In genomic region chr18:29063346-29063745, GRCh38 we compare ENCODE assay signal across 19 cellular contexts.
DNase-seq lines count a peak whose midpoint lies in the region; ATAC-seq, FAIRE-seq and TF ChIP-seq lines count a peak whose summit lies in the region.
"Had no signal": no experiment of that assay in that cellular context is flagged by ENCODE, and none has a peak within 500 bp of the region (broad histone marks: within the 10 kb centered on the region; RNA-seq: fewer than 3 reads in every experiment).

No MANE protein-coding gene starts in this region.

- no peak for FAIRE-seq in astrocyte (lab: Jason Lieb, UNC)
- FAIRE-seq: A204.1, GM12878, GM18507, H1, HepG2, HTR-8/SVneo had no signal

- H3K4me3 ChIP-seq in astrocyte (ENCODE audit: insufficient read depth, low read depth, low read length) = no peak overlapping the region
- H3K4me3 ChIP-seq in smooth muscle cell = no peak overlapping the region
- H3K4me3 ChIP-seq: GM12878, HAP-1 had no signal

- H3K79me2 ChIP-seq in astrocyte (ENCODE audit: insufficient read depth, low read length) (no peaks in the 10 kb centered on the region), smooth muscle cell (ENCODE audit: low read depth) (no peaks in the 10 kb centered on the region)

- H2AFZ ChIP-seq in astrocyte (ENCODE audit: low read depth, low read length) (no peak overlapping the region), smooth muscle cell (ENCODE audit: low read depth) (no peak overlapping the region)

- DNase-seq in HFFc6 = no peak
- peak; percentile 53 for DNase-seq in astrocyte (ENCODE audit: low read depth)
- peak; percentile 15 for DNase-seq in iris pigment epithelial cell (ENCODE audit: low read depth)
- no peak for DNase-seq in smooth muscle cell (lab: John Stamatoyannopoulos, UW; ENCODE audit: unreplicated experiment)
- DNase-seq in NCI-H526 treated with DMSO at 0.1 percent for 48 hours (lab: John Stamatoyannopoulos, UW) = no peak
- DNase-seq in glutamatergic neuron = no peak
- DNase-seq: C1 segment of cervical spinal cord; Calu3; CD4-positive, alpha-beta T cell; DMS 273 treated with DMSO at 0.1 percent for 48 hours had no signal

- H3K9ac ChIP-seq in astrocyte (ENCODE audit: low read length) = no peak overlapping the region
- H3K9ac ChIP-seq in smooth muscle cell (ENCODE audit: low read depth) = no peak overlapping the region

- H3K4me1 ChIP-seq in astrocyte (ENCODE audit: insufficient read depth, low read length) = no peaks in the 10 kb centered on the region
- peaks cover 12% of the 10 kb centered on the region for H3K4me1 ChIP-seq in smooth muscle cell (ENCODE audit: low read depth)

- H3K36me3 Mint-ChIP-seq in HFFc6 (ENCODE audit: low read depth) = no peaks in the 10 kb centered on the region
- H3K36me3 Mint-ChIP-seq in astrocyte (ENCODE audit: low read depth, unreplicated experiment) = no peaks in the 10 kb centered on the region
- H3K36me3 Mint-ChIP-seq in glutamatergic neuron (ENCODE audit: unreplicated experiment) = no peaks in the 10 kb centered on the region

- H3K27me3 ChIP-seq in astrocyte (ENCODE audit: insufficient read depth, low read length) (no peaks in the 10 kb centered on the region), smooth muscle cell (ENCODE audit: low read depth) (no peaks in the 10 kb centered on the region)

- no peaks in the 10 kb centered on the region for H3F3A ChIP-seq in smooth muscle cell (ENCODE audit: low read depth)

- H3K27me3 Mint-ChIP-seq in HFFc6 (ENCODE audit: insufficient read depth) = no peaks in the 10 kb centered on the region; the same call in 1 of the 2 replicates
- H3K27me3 Mint-ChIP-seq in astrocyte (ENCODE audit: low read depth, unreplicated experiment) = no peaks in the 10 kb centered on the region
- H3K27me3 Mint-ChIP-seq in glutamatergic neuron (ENCODE audit: unreplicated experiment) = peaks cover 2% of the 10 kb centered on the region
- H3K27me3 Mint-ChIP-seq: B cell; CD4-positive, alpha-beta T cell had no signal

- WGBS in smooth muscle cell (ENCODE audit: low lambda C conversion rate) = 13% methylated on average over 2 of the region's 2 CpGs

- no peaks in the 10 kb centered on the region for H3K9me3 ChIP-seq in astrocyte (ENCODE audit: insufficient read depth, low read depth, low read length)
- H3K9me3 ChIP-seq in smooth muscle cell (replicated peaks; ENCODE audit: low read depth) = no peaks in the 10 kb centered on the region
- H3K9me3 ChIP-seq: HAP-1 had no signal

- ATAC-seq in GM21825 (IDR thresholded peaks at IDR 0.05; ENCODE audit: unreplicated experiment) = no peak
- ATAC-seq: GM12878, HepG2 had no signal

- H3K4me3 Mint-ChIP-seq in HFFc6 = no peak overlapping the region
- H3K4me3 Mint-ChIP-seq in astrocyte (ENCODE audit: unreplicated experiment) = no peak overlapping the region
- no peak overlapping the region for H3K4me3 Mint-ChIP-seq in glutamatergic neuron (ENCODE audit: unreplicated experiment)
- H3K4me3 Mint-ChIP-seq: B cell; CD4-positive, alpha-beta T cell had no signal

- peaks cover 42% of the 10 kb centered on the region for H3K4me1 Mint-ChIP-seq in HFFc6 (ENCODE audit: low read depth)
- H3K4me1 Mint-ChIP-seq in astrocyte (ENCODE audit: low read depth, unreplicated experiment) = peaks cover 3% of the 10 kb centered on the region
- H3K4me1 Mint-ChIP-seq in glutamatergic neuron (ENCODE audit: low read depth, unreplicated experiment) = peaks cover 2% of the 10 kb centered on the region
- H3K4me1 Mint-ChIP-seq: B cell had no signal

- no peaks in the 10 kb centered on the region for H3K36me3 ChIP-seq in astrocyte (ENCODE audit: insufficient read depth, low read length)
- H3K36me3 ChIP-seq in smooth muscle cell (ENCODE audit: low read depth) = no peaks in the 10 kb centered on the region
- H3K36me3 ChIP-seq: HAP-1 had no signal

- peak overlapping the region; percentile 7 for H3K4me2 ChIP-seq in astrocyte (ENCODE audit: low read length)
- peak overlapping the region; percentile 42 for H3K4me2 ChIP-seq in smooth muscle cell

- TF ChIP-seq CTCF in HFFc6 (IDR thresholded peaks at IDR 0.05) (no peak), astrocyte (IDR thresholded peaks at IDR 0.05; ENCODE audit: insufficient read depth, low read depth, low read length) (no peak), smooth muscle cell (IDR thresholded peaks at IDR 0.05; ENCODE audit: borderline replicate concordance, insufficient read depth, poor library complexity, severe bottlenecking) (no peak), glutamatergic neuron (IDR thresholded peaks at IDR 0.05; ENCODE audit: partially characterized antibody, unreplicated experiment) (no peak)

- H4K20me1 ChIP-seq in astrocyte (ENCODE audit: insufficient read depth, low read length) = no peaks in the 10 kb centered on the region
- no peaks in the 10 kb centered on the region for H4K20me1 ChIP-seq in smooth muscle cell (ENCODE audit: low read depth)

- H3K27ac Mint-ChIP-seq in HFFc6 = peak overlapping the region; percentile 6
- no peak overlapping the region for H3K27ac Mint-ChIP-seq in astrocyte (ENCODE audit: unreplicated experiment)
- H3K27ac Mint-ChIP-seq in glutamatergic neuron (ENCODE audit: unreplicated experiment) = no peak overlapping the region
- H3K27ac Mint-ChIP-seq: B cell; CD4-positive, alpha-beta T cell had no signal

- no peaks in the 10 kb centered on the region for H3K9me3 Mint-ChIP-seq in HFFc6
- no peaks in the 10 kb centered on the region for H3K9me3 Mint-ChIP-seq in astrocyte (ENCODE audit: unreplicated experiment)
- no peaks in the 10 kb centered on the region for H3K9me3 Mint-ChIP-seq in glutamatergic neuron (ENCODE audit: unreplicated experiment)

- H3K27ac ChIP-seq in astrocyte (ENCODE audit: low read depth, low read length) (no peak overlapping the region), smooth muscle cell (ENCODE audit: low read depth) (peak overlapping the region; percentile 9)

Comparison
In these comparisons a context has a peak if more than half of its experiments do, and no peak if none do; other contexts are left out.
1. DNase-seq: peak in astrocyte (single experiment) and iris pigment epithelial cell (single experiment); none in HFFc6 (single experiment), smooth muscle cell (single experiment), NCI-H526 treated with DMSO at 0.1 percent for 48 hours (single experiment) and glutamatergic neuron (single experiment).